Comparison of ENCODE assay signal across 1 cellular context in the genomic region with DNA sequence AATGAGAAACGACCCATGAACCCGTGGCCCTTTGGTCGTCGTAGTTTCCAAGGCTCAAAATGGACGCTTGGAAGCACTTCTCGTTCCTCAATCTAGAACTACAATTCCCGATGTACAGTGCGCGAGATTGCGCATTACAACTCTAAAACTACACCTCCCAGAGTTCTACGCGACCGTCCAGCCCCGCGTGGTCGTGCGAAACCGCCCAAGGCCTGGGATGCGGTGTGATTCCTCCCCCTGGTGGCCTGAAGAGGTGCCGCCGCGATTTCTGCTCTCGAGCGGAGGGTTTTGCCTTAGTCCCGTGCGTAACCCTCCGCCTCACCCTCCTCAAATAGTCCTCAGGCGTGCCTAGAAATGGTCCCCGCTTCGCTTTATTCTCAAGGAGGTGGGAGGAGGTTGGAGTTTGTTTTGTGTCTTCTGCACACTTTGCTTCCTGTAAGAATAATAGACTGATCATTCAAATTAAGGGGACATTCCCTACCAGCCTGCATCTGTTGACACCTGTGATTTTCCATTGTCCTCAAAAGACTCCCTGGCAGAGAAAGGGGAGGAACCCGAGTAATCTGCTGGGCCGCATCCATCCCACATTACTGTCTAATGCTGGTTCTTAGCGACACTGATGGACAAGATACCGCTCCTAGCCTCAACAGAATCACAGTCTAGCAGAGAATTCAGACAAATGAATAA.
TF ChIP-seq lines count a peak whose summit lies in the region.

No MANE protein-coding gene starts in this region.

TF ChIP-seq in HepG2, 621 proteins besides CTCF, POLR2A, EP300 and RAD21 (continued from another document and continues in another):
- TF ChIP-seq, protein P1, sequence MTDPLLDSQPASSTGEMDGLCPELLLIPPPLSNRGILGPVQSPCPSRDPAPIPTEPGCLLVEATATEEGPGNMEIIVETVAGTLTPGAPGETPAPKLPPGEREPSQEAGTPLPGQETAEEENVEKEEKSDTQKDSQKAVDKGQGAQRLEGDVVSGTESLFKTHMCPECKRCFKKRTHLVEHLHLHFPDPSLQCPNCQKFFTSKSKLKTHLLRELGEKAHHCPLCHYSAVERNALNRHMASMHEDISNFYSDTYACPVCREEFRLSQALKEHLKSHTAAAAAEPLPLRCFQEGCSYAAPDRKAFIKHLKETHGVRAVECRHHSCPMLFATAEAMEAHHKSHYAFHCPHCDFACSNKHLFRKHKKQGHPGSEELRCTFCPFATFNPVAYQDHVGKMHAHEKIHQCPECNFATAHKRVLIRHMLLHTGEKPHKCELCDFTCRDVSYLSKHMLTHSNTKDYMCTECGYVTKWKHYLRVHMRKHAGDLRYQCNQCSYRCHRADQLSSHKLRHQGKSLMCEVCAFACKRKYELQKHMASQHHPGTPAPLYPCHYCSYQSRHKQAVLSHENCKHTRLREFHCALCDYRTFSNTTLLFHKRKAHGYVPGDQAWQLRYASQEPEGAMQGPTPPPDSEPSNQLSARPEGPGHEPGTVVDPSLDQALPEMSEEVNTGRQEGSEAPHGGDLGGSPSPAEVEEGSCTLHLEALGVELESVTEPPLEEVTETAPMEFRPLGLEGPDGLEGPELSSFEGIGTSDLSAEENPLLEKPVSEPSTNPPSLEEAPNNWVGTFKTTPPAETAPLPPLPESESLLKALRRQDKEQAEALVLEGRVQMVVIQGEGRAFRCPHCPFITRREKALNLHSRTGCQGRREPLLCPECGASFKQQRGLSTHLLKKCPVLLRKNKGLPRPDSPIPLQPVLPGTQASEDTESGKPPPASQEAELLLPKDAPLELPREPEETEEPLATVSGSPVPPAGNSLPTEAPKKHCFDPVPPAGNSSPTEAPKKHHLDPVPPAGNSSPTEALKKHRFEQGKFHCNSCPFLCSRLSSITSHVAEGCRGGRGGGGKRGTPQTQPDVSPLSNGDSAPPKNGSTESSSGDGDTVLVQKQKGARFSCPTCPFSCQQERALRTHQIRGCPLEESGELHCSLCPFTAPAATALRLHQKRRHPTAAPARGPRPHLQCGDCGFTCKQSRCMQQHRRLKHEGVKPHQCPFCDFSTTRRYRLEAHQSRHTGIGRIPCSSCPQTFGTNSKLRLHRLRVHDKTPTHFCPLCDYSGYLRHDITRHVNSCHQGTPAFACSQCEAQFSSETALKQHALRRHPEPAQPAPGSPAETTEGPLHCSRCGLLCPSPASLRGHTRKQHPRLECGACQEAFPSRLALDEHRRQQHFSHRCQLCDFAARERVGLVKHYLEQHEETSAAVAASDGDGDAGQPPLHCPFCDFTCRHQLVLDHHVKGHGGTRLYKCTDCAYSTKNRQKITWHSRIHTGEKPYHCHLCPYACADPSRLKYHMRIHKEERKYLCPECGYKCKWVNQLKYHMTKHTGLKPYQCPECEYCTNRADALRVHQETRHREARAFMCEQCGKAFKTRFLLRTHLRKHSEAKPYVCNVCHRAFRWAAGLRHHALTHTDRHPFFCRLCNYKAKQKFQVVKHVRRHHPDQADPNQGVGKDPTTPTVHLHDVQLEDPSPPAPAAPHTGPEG (CRISPR knock-in tag; IDR thresholded peaks at IDR 0.05), result peak; percentile 62; the same call in 1 of the 2 replicates
- TF ChIP-seq ZNF12 (CRISPR knock-in tag; IDR thresholded peaks at IDR 0.05) (peak; percentile 67; the same call in 1 of the 2 replicates), ZNF335 (CRISPR knock-in tag; IDR thresholded peaks at IDR 0.05) (peak; percentile 87; the same call in 1 of the 2 replicates), ZMYM3 (CRISPR knock-in tag; IDR thresholded peaks at IDR 0.05) (peak; percentile 79), ZNF543 (CRISPR knock-in tag; IDR thresholded peaks at IDR 0.05) (peak; percentile 41; the same call in 1 of the 2 replicates), ZNF709 (CRISPR knock-in tag; IDR thresholded peaks at IDR 0.05) (0 out of 2 replicates have a peak, but pooled peaks have one; percentile 74), ZNF234 (CRISPR knock-in tag; conservative IDR thresholded peaks at IDR 0.05) (no peak), ZNF776 (CRISPR knock-in tag; IDR thresholded peaks at IDR 0.05) (peak; percentile 82; the same call in 1 of the 2 replicates), RELA (CRISPR knock-in tag; IDR thresholded peaks at IDR 0.05) (peak; percentile 48; the same call in 1 of the 2 replicates), BCL6 (CRISPR knock-in tag; IDR thresholded peaks at IDR 0.05) (peak; percentile 87), CBFB (CRISPR knock-in tag; IDR thresholded peaks at IDR 0.05) (peak; percentile 94), YEATS4 (CRISPR knock-in tag; IDR thresholded peaks at IDR 0.05; ENCODE audit: borderline replicate concordance) (peak; percentile 98), ZNF792 (CRISPR knock-in tag; IDR thresholded peaks at IDR 0.05) (peak; percentile 92), ZNF598 (CRISPR knock-in tag; IDR thresholded peaks at IDR 0.05; ENCODE audit: borderline replicate concordance) (0 out of 2 replicates have a peak, but pooled peaks have one; percentile 21), BHLHE40 (IDR thresholded peaks at IDR 0.05; ENCODE audit: low read length) (peak; percentile 90), ZNF703 (CRISPR knock-in tag; IDR thresholded peaks at IDR 0.05; ENCODE audit: borderline replicate concordance) (no peak), CCDC6 (CRISPR knock-in tag; IDR thresholded peaks at IDR 0.05) (peak; percentile 44; the same call in 1 of the 2 replicates), ZNF607 (CRISPR knock-in tag; IDR thresholded peaks at IDR 0.05; ENCODE audit: borderline replicate concordance) (peak; percentile 67; the same call in 1 of the 2 replicates), ZNF549 (CRISPR knock-in tag; IDR thresholded peaks at IDR 0.05) (no peak), NFRKB (IDR thresholded peaks at IDR 0.05) (no peak), ZNF121 (CRISPR knock-in tag; IDR thresholded peaks at IDR 0.05) (peak; percentile 57), ZNF383 (CRISPR knock-in tag; IDR thresholded peaks at IDR 0.05; ENCODE audit: borderline replicate concordance) (0 out of 2 replicates have a peak, but pooled peaks have one; percentile 69), ZNF207 (IDR thresholded peaks at IDR 0.05; ENCODE audit: borderline replicate concordance) (no peak), MXI1 (IDR thresholded peaks at IDR 0.05; ENCODE audit: borderline replicate concordance, low read depth, low read length) (peak; percentile 95; the same call in 2 of the 3 replicates), SIX4 (CRISPR knock-in tag; IDR thresholded peaks at IDR 0.05) (peak; percentile 72)
- TF ChIP-seq, protein P2, sequence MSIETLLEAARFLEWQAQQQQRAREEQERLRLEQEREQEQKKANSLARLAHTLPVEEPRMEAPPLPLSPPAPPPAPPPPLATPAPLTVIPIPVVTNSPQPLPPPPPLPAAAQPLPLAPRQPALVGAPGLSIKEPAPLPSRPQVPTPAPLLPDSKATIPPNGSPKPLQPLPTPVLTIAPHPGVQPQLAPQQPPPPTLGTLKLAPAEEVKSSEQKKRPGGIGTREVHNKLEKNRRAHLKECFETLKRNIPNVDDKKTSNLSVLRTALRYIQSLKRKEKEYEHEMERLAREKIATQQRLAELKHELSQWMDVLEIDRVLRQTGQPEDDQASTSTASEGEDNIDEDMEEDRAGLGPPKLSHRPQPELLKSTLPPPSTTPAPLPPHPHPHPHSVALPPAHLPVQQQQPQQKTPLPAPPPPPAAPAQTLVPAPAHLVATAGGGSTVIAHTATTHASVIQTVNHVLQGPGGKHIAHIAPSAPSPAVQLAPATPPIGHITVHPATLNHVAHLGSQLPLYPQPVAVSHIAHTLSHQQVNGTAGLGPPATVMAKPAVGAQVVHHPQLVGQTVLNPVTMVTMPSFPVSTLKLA (IDR thresholded peaks at IDR 0.05), result peak; percentile 79
- TF ChIP-seq, protein P3, sequence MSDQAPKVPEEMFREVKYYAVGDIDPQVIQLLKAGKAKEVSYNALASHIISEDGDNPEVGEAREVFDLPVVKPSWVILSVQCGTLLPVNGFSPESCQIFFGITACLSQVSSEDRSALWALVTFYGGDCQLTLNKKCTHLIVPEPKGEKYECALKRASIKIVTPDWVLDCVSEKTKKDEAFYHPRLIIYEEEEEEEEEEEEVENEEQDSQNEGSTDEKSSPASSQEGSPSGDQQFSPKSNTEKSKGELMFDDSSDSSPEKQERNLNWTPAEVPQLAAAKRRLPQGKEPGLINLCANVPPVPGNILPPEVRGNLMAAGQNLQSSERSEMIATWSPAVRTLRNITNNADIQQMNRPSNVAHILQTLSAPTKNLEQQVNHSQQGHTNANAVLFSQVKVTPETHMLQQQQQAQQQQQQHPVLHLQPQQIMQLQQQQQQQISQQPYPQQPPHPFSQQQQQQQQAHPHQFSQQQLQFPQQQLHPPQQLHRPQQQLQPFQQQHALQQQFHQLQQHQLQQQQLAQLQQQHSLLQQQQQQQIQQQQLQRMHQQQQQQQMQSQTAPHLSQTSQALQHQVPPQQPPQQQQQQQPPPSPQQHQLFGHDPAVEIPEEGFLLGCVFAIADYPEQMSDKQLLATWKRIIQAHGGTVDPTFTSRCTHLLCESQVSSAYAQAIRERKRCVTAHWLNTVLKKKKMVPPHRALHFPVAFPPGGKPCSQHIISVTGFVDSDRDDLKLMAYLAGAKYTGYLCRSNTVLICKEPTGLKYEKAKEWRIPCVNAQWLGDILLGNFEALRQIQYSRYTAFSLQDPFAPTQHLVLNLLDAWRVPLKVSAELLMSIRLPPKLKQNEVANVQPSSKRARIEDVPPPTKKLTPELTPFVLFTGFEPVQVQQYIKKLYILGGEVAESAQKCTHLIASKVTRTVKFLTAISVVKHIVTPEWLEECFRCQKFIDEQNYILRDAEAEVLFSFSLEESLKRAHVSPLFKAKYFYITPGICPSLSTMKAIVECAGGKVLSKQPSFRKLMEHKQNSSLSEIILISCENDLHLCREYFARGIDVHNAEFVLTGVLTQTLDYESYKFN (CRISPR knock-in tag; conservative IDR thresholded peaks at IDR 0.05), result peak; percentile 76
- TF ChIP-seq, protein P4, sequence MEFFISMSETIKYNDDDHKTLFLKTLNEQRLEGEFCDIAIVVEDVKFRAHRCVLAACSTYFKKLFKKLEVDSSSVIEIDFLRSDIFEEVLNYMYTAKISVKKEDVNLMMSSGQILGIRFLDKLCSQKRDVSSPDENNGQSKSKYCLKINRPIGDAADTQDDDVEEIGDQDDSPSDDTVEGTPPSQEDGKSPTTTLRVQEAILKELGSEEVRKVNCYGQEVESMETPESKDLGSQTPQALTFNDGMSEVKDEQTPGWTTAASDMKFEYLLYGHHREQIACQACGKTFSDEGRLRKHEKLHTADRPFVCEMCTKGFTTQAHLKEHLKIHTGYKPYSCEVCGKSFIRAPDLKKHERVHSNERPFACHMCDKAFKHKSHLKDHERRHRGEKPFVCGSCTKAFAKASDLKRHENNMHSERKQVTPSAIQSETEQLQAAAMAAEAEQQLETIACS (CRISPR knock-in tag; IDR thresholded peaks at IDR 0.05), result peak; percentile 50; the same call in 1 of the 2 replicates
- TF ChIP-seq, protein P5, sequence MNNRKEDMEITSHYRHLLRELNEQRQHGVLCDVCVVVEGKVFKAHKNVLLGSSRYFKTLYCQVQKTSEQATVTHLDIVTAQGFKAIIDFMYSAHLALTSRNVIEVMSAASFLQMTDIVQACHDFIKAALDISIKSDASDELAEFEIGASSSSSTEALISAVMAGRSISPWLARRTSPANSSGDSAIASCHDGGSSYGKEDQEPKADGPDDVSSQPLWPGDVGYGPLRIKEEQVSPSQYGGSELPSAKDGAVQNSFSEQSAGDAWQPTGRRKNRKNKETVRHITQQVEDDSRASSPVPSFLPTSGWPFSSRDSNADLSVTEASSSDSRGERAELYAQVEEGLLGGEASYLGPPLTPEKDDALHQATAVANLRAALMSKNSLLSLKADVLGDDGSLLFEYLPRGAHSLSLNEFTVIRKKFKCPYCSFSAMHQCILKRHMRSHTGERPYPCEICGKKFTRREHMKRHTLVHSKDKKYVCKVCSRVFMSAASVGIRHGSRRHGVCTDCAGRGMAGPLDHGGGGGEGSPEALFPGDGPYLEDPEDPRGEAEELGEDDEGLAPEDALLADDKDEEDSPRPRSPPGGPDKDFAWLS (CRISPR knock-in tag; IDR thresholded peaks at IDR 0.05; ENCODE audit: borderline replicate concordance), result no peak
- TF ChIP-seq, protein P6, sequence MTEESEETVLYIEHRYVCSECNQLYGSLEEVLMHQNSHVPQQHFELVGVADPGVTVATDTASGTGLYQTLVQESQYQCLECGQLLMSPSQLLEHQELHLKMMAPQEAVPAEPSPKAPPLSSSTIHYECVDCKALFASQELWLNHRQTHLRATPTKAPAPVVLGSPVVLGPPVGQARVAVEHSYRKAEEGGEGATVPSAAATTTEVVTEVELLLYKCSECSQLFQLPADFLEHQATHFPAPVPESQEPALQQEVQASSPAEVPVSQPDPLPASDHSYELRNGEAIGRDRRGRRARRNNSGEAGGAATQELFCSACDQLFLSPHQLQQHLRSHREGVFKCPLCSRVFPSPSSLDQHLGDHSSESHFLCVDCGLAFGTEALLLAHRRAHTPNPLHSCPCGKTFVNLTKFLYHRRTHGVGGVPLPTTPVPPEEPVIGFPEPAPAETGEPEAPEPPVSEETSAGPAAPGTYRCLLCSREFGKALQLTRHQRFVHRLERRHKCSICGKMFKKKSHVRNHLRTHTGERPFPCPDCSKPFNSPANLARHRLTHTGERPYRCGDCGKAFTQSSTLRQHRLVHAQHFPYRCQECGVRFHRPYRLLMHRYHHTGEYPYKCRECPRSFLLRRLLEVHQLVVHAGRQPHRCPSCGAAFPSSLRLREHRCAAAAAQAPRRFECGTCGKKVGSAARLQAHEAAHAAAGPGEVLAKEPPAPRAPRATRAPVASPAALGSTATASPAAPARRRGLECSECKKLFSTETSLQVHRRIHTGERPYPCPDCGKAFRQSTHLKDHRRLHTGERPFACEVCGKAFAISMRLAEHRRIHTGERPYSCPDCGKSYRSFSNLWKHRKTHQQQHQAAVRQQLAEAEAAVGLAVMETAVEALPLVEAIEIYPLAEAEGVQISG (CRISPR knock-in tag; IDR thresholded peaks at IDR 0.05), result peak; percentile 96
- TF ChIP-seq, protein P7, sequence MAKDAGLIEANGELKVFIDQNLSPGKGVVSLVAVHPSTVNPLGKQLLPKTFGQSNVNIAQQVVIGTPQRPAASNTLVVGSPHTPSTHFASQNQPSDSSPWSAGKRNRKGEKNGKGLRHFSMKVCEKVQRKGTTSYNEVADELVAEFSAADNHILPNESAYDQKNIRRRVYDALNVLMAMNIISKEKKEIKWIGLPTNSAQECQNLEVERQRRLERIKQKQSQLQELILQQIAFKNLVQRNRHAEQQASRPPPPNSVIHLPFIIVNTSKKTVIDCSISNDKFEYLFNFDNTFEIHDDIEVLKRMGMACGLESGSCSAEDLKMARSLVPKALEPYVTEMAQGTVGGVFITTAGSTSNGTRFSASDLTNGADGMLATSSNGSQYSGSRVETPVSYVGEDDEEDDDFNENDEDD (CRISPR knock-in tag; IDR thresholded peaks at IDR 0.05; ENCODE audit: borderline replicate concordance), result peak; percentile 88
- TF ChIP-seq, protein P8, sequence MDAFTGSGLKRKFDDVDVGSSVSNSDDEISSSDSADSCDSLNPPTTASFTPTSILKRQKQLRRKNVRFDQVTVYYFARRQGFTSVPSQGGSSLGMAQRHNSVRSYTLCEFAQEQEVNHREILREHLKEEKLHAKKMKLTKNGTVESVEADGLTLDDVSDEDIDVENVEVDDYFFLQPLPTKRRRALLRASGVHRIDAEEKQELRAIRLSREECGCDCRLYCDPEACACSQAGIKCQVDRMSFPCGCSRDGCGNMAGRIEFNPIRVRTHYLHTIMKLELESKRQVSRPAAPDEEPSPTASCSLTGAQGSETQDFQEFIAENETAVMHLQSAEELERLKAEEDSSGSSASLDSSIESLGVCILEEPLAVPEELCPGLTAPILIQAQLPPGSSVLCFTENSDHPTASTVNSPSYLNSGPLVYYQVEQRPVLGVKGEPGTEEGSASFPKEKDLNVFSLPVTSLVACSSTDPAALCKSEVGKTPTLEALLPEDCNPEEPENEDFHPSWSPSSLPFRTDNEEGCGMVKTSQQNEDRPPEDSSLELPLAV (CRISPR knock-in tag; conservative IDR thresholded peaks at IDR 0.05; ENCODE audit: low read depth), result no peak
